Comparison of ENCODE assay signal across 8 cellular contexts in genomic region chr9:127714916-127715442, GRCh38. TPM values are rescaled to one million over a fixed set of nuclear protein-coding genes. Genes with fewer than 3 reads are reported as not detected.
DNase-seq lines count a peak whose midpoint lies in the region; ATAC-seq and TF ChIP-seq lines count a peak whose summit lies in the region.

No MANE protein-coding gene starts in this region.

- no peaks in the 10 kb centered on the region for H3K27me3 ChIP-seq in kidney epithelial cell (ENCODE audit: control insufficient read depth, insufficient read depth, low read length)

- H3K27ac ChIP-seq in substantia nigra (ENCODE audit: low read depth, low read length, poor library complexity, severe bottlenecking): peak overlapping the region; percentile 55

- H3K36me3 ChIP-seq in kidney epithelial cell (ENCODE audit: control insufficient read depth, insufficient read depth, low read length): no peaks in the 10 kb centered on the region

- ATAC-seq in HG03571 (IDR thresholded peaks at IDR 0.05; ENCODE audit: unreplicated experiment): peak; percentile 3
- ATAC-seq in GM21576 (IDR thresholded peaks at IDR 0.05; ENCODE audit: unreplicated experiment): no peak

- peak overlapping the region; percentile 71 for H3K4me3 ChIP-seq in GM12864 (ENCODE audit: low read depth, low read length)
- peak overlapping the region; percentile 60 for H3K4me3 ChIP-seq in kidney epithelial cell (ENCODE audit: low read depth, low read length)

- DNase-seq in GM12864 (ENCODE audit: low read depth) (no peak), astrocyte of the hippocampus (ENCODE audit: low read depth, low spot score) (peak; percentile 36), kidney epithelial cell (ENCODE audit: low read depth) (no peak), substantia nigra (lab: John Stamatoyannopoulos, UW) (no peak), NCI-H146 (lab: John Stamatoyannopoulos, UW) (no peak), amygdala (lab: John Stamatoyannopoulos, UW) (no peak)

- TF ChIP-seq CTCF in GM12864 (IDR thresholded peaks at IDR 0.05; ENCODE audit: low read depth, low read length, missing control alignments) (no peak), kidney epithelial cell (IDR thresholded peaks at IDR 0.05; ENCODE audit: insufficient read depth, low read length, poor library complexity, severe bottlenecking) (no peak)

RNA-seq across cellular contexts. Expression of gene PTRH1, which starts 0.5 kb away (rescaled TPM):
- 36.5 and 43.6 TPM in 2 replicates for total RNA-seq in kidney epithelial cell

RNA-seq across cellular contexts. Expression of gene TTC16, which starts 0.9 kb away (rescaled TPM):
- total RNA-seq in kidney epithelial cell: not detected in 2 replicates

RNA-seq across cellular contexts. Expression of gene CFAP157, which starts 8.2 kb away (rescaled TPM):
- 0.07 TPM in 1 of 2 replicates, not detected in the other for total RNA-seq in kidney epithelial cell

RNA-seq across cellular contexts. Expression of gene TOR2A, which starts 20.1 kb away (rescaled TPM):
- total RNA-seq in kidney epithelial cell: 13.3 and 13.4 TPM in 2 replicates
